Comparison of ENCODE assay signal across 8 cellular contexts in genomic region chr15:79970921-79971434, GRCh38. TPM values are rescaled to one million over a fixed set of nuclear protein-coding genes. Genes with fewer than 3 reads are reported as not detected.
DNase-seq lines count a peak whose midpoint lies in the region; ATAC-seq and TF ChIP-seq lines count a peak whose summit lies in the region.

TSS of gene BCL2A1 (minus strand) at chr15:79971196. CDS start at chr15:79971119, 77 bp downstream.

- peak; percentile 86 for DNase-seq in SK-MEL-5 (ENCODE audit: low read depth, low spot score)
- DNase-seq in activated naive CD8-positive, alpha-beta T cell treated with anti-CD3 and anti-CD28 coated beads, Interleukin-2, amount 50 U/mL, for 16 hours (ENCODE audit: low read depth, low spot score) = peak; percentile 24
- DNase-seq in mesenchymal stem cell = no peak
- peak; percentile 17 for DNase-seq in transverse colon
- no peak for DNase-seq in NCI-H446 treated with DMSO at 0.1 percent for 48 hours (lab: John Stamatoyannopoulos, UW)
- no peak for DNase-seq in NCI-H128 (lab: John Stamatoyannopoulos, UW; ENCODE audit: unreplicated experiment)

- H3K4me1 ChIP-seq in mesenchymal stem cell (ENCODE audit: control insufficient read depth, insufficient read depth, low read depth, low read length) (no peaks in the 10 kb centered on the region), transverse colon (no peaks in the 10 kb centered on the region)

- no peak within 1 kb of the TSS for H3K23ac ChIP-seq in mesenchymal stem cell (ENCODE audit: low read length in 2 of 2)

- intact Hi-C loops in transverse colon (cut with DNase I; ENCODE audit: low total_unique reads) = no loop called here

- no peaks in the 10 kb centered on the region for H3K9me3 ChIP-seq in mesenchymal stem cell (ENCODE audit: control insufficient read depth, low read length)
- H3K9me3 ChIP-seq in transverse colon = no peaks in the 10 kb centered on the region

- H3K18ac ChIP-seq in mesenchymal stem cell (ENCODE audit: low read depth in 1 of 2, low read length in 2 of 2) = no peak within 1 kb of the TSS

- H2BK120ac ChIP-seq in mesenchymal stem cell (ENCODE audit: low read depth, low read length) = no peak within 1 kb of the TSS

- peak within 1 kb of the TSS; percentile 69 for H3K9ac ChIP-seq in mesenchymal stem cell (ENCODE audit: low read length)

- H3K14ac ChIP-seq in mesenchymal stem cell (ENCODE audit: low read length in 2 of 2) = no peak within 1 kb of the TSS

- no peaks in the 10 kb centered on the region for H3K79me1 ChIP-seq in mesenchymal stem cell (replicated peaks; ENCODE audit: low read length, poor library complexity, severe bottlenecking)

- no peak within 1 kb of the TSS for H2BK5ac ChIP-seq in mesenchymal stem cell (ENCODE audit: low read depth, low read length, poor library complexity, severe bottlenecking)

- no peak within 1 kb of the TSS for H2BK12ac ChIP-seq in mesenchymal stem cell (ENCODE audit: low read length in 2 of 2)

- H2BK15ac ChIP-seq in mesenchymal stem cell (ENCODE audit: low read depth, poor library complexity, severe bottlenecking) = no peak within 1 kb of the TSS

- WGBS in mesenchymal stem cell = 79% methylated on average over 4 of the region's 6 CpGs
- WGBS in transverse colon (ENCODE audit: low coverage in 1 of 2), 2 donors = 34 to 41% methylated on average over 5 to 6 of the region's 6 CpGs

- H4K8ac ChIP-seq in mesenchymal stem cell (ENCODE audit: low read length) = no peak within 1 kb of the TSS

- in situ Hi-C loops in SK-MEL-5 (cut with HindIII; ENCODE audit: low pct_unique_long_range_greater_than_20kb, low sequenced_read_pairs) = no loop called here
- in situ Hi-C loops in transverse colon (cut with MboI; ENCODE audit: low pct_ligation_motif_present in 1 of 4, low pct_unique_long_range_greater_than_20kb in 1 of 4, low sequenced_read_pairs in 3 of 4) = no loop called here

- peak; percentile 76 for TF ChIP-seq POLR2A in GM18526 (IDR thresholded peaks at IDR 0.05; ENCODE audit: extremely low read depth, insufficient read length)
- peak; percentile 40 for TF ChIP-seq POLR2A in transverse colon (IDR thresholded peaks at IDR 0.05)

- no peak within 1 kb of the TSS for H2AK5ac ChIP-seq in mesenchymal stem cell (ENCODE audit: low read length, severe bottlenecking)

- no peak within 1 kb of the TSS for H3K4ac ChIP-seq in mesenchymal stem cell (ENCODE audit: low read depth in 1 of 2, low read length in 2 of 2)

- ATAC-seq in HG03064 (IDR thresholded peaks at IDR 0.05; ENCODE audit: low read depth, unreplicated experiment) = peak; percentile 55

- H3K27me3 ChIP-seq in mesenchymal stem cell (ENCODE audit: control insufficient read depth in 1 of 2, insufficient read depth in 1 of 2, low read length in 2 of 2) (no peaks in the 10 kb centered on the region), transverse colon (no peaks in the 10 kb centered on the region)

- H3K4me3 ChIP-seq in mesenchymal stem cell (ENCODE audit: insufficient read depth in 1 of 2, low read depth in 1 of 2, low read length in 2 of 2) (peak within 1 kb of the TSS in 1 of 2 experiments; percentile 77), transverse colon (peak within 1 kb of the TSS in 1 of 4 donors; percentile 11)

- no peak within 1 kb of the TSS for H2AFZ ChIP-seq in mesenchymal stem cell (ENCODE audit: low read depth, low read length)

- no peak within 1 kb of the TSS for H3K27ac ChIP-seq in mesenchymal stem cell (ENCODE audit: low read length, poor library complexity, severe bottlenecking)
- peak within 1 kb of the TSS in 1 of 4 donors; percentile 23 for H3K27ac ChIP-seq in transverse colon

- no peaks in the 10 kb centered on the region for H3K36me3 ChIP-seq in mesenchymal stem cell (ENCODE audit: control insufficient read depth in 1 of 2, insufficient read depth in 2 of 2, low read depth in 1 of 2, low read length in 2 of 2)
- H3K36me3 ChIP-seq in transverse colon = no peaks in the 10 kb centered on the region

- TF ChIP-seq CTCF in transverse colon (IDR thresholded peaks at IDR 0.05) = no peak

- H4K91ac ChIP-seq in mesenchymal stem cell (ENCODE audit: low read length) = no peak within 1 kb of the TSS

- H3K4me2 ChIP-seq in mesenchymal stem cell (ENCODE audit: low read length, poor library complexity, severe bottlenecking) = no peak within 1 kb of the TSS

- TF ChIP-seq EP300 in transverse colon (IDR thresholded peaks at IDR 0.05; ENCODE audit: low read depth) = no peak

RNA-seq across cellular contexts. Expression of gene BCL2A1, which starts in this region (rescaled TPM):
- 102 and 105 TPM in 2 replicates for total RNA-seq in SK-MEL-5 (2014; rRNA removed; shearing (Covaris generic))
- polyA plus RNA-seq in SK-MEL-5 (2015; cell fraction: cytosol; rRNA removed) = 32.5 and 40.7 TPM in 2 replicates
- 13.8 and 19.8 TPM in 2 replicates for polyA plus RNA-seq in SK-MEL-5 (2015; cell fraction: nucleus; rRNA removed)
- not detected for polyA plus RNA-seq in mesenchymal stem cell (2013, experiment 1 of 2)
- polyA plus RNA-seq in mesenchymal stem cell (2013, experiment 2 of 2) = not detected
- 1 to 10 TPM in 2 of 4 donors, not detected in 2; 3.0 to 4.0 TPM for total RNA-seq in transverse colon

Comparison
In these comparisons a context has a peak if more than half of its experiments do, and no peak if none do; other contexts are left out.
1. RNA of gene BCL2A1 (total RNA-seq): 102 to 105 TPM in SK-MEL-5; 3.0 to 4.0 TPM in transverse colon; every median in the first group is over 10 times any median in the second.
2. DNase-seq: peak in SK-MEL-5 (single experiment), activated naive CD8-positive, alpha-beta T cell treated with anti-CD3 and anti-CD28 coated beads, Interleukin-2, amount 50 U/mL, for 16 hours (single experiment) and transverse colon (single experiment); none in mesenchymal stem cell (single experiment), NCI-H446 treated with DMSO at 0.1 percent for 48 hours (single experiment) and NCI-H128 (single experiment).